ENCODE assay signal across 18 cellular contexts in genomic region chr4:152193059-152193458, GRCh38.
DNase-seq lines count a peak whose midpoint lies in the region; ATAC-seq and TF ChIP-seq lines count a peak whose summit lies in the region.
"Had no signal": no experiment of that assay in that cellular context is flagged by ENCODE, and none has a peak within 500 bp of the region (broad histone marks: within the 10 kb centered on the region; RNA-seq: fewer than 3 reads in every experiment).

No MANE protein-coding gene starts in this region.

- H2AFZ ChIP-seq in osteoblast (ENCODE audit: low read length): peak overlapping the region; percentile 15

- no peaks in the 10 kb centered on the region for H3K9me3 ChIP-seq in osteoblast (ENCODE audit: low read depth, low read length)
- H3K9me3 ChIP-seq: Peyer's patch had no signal

- TF ChIP-seq CTCF in AG10803 (conservative IDR thresholded peaks at IDR 0.05; ENCODE audit: low read length): no peak
- TF ChIP-seq CTCF in osteoblast (IDR thresholded peaks at IDR 0.05; ENCODE audit: extremely low read depth, low read depth, low read length): no peak

- H3K27ac ChIP-seq in osteoblast (ENCODE audit: low read depth, low read length): peak overlapping the region; percentile 32
- H3K27ac ChIP-seq: Peyer's patch had no signal

- no peaks in the 10 kb centered on the region for H3K27me3 ChIP-seq in osteoblast (ENCODE audit: insufficient read depth, low read length)
- H3K27me3 ChIP-seq: Peyer's patch had no signal

- DNase-seq in AG10803 (ENCODE audit: low read depth) (peak; percentile 11), GM03348 (ENCODE audit: low spot score) (peak; percentile 26), amniotic stem cell (lab: John Stamatoyannopoulos, UW) (peak; percentile 8), osteoblast (ENCODE audit: insufficient read length, low spot score, missing footprints) (peak; percentile 81), AG08396 (ENCODE audit: low spot score) (no peak)
- DNase-seq: CD8-positive, alpha-beta memory T cell; DMS53; KG1; NCI-H1694 treated with DMSO at 0.1 percent for 48 hours; NCI-H510A; NCI-H748 treated with DMSO at 0.1 percent for 48 hours; NK-92 treated with Interleukin-12 subunit alpha and Interleukin-12 subunit beta, amount 100 ng/mL, for 24 hours; Peyer's patch; SW 1271 had no signal

- ATAC-seq in HG02763 (IDR thresholded peaks at IDR 0.05; ENCODE audit: unreplicated experiment) (no peak), GM21786 (IDR thresholded peaks at IDR 0.05; ENCODE audit: unreplicated experiment) (no peak)
- ATAC-seq: HCT116, Right ventricle myocardium inferior had no signal

- no peaks in the 10 kb centered on the region for H3K79me2 ChIP-seq in osteoblast (ENCODE audit: insufficient read depth, low read length)

- no peak overlapping the region for H3K4me2 ChIP-seq in osteoblast (ENCODE audit: insufficient read depth, low read length)

- no peak overlapping the region for H3K4me3 ChIP-seq in AG10803 (ENCODE audit: low read length)
- H3K4me3 ChIP-seq in osteoblast (ENCODE audit: insufficient read depth, low read length): no peak overlapping the region
- H3K4me3 ChIP-seq: Peyer's patch had no signal

- H4K20me1 ChIP-seq in osteoblast (ENCODE audit: insufficient read depth, low read length): no peaks in the 10 kb centered on the region

- no peaks in the 10 kb centered on the region for H3K36me3 ChIP-seq in osteoblast (ENCODE audit: insufficient read depth, low read length)
- H3K36me3 ChIP-seq: Peyer's patch had no signal

- H3K4me1 ChIP-seq in osteoblast (ENCODE audit: insufficient read depth, low read length): peaks cover 6% of the 10 kb centered on the region
- H3K4me1 ChIP-seq: Peyer's patch had no signal
